ENCODE assay signal across 8 cellular contexts in genomic region chr5:37249820-37250175, GRCh38. TPM values are rescaled to one million over a fixed set of nuclear protein-coding genes. Genes with fewer than 3 reads are reported as not detected.
DNase-seq lines count a peak whose midpoint lies in the region; ATAC-seq lines count a peak whose summit lies in the region.

No MANE protein-coding gene starts in this region.

- H3K4me1 ChIP-seq in stomach smooth muscle (ENCODE audit: control insufficient read depth, insufficient read depth, low read length) = peaks cover 14% of the 10 kb centered on the region

- no peaks in the 10 kb centered on the region for H3K27me3 Mint-ChIP-seq in activated naive CD8-positive, alpha-beta T cell treated with anti-CD3 and anti-CD28 coated beads, Interleukin-2, amount 50 U/mL, for 24 hours
- H3K27me3 Mint-ChIP-seq in immature natural killer cell (ENCODE audit: low read depth in 3 of 3) = peaks cover 0 to 4% (median 0%) of the 10 kb centered on the region in 3 donors

- peak overlapping the region; percentile 85 for H3K27ac ChIP-seq in stomach smooth muscle (ENCODE audit: low read length)

- peaks cover 5% of the 10 kb centered on the region for H3K9me3 Mint-ChIP-seq in activated naive CD8-positive, alpha-beta T cell treated with anti-CD3 and anti-CD28 coated beads, Interleukin-2, amount 50 U/mL, for 24 hours
- no peaks in the 10 kb centered on the region for H3K9me3 Mint-ChIP-seq in immature natural killer cell

- no peaks in the 10 kb centered on the region for H3K36me3 ChIP-seq in stomach smooth muscle (ENCODE audit: control insufficient read depth in 2 of 2, insufficient read depth in 2 of 2, low read length in 2 of 2)

- ATAC-seq in activated naive CD8-positive, alpha-beta T cell treated with anti-CD3 and anti-CD28 coated beads, Interleukin-2, amount 50 U/mL, for 24 hours = no peak
- no peak for ATAC-seq in HG02970 (IDR thresholded peaks at IDR 0.05; ENCODE audit: low FRiP score, unreplicated experiment)

- peak overlapping the region; percentile 71 for H3K27ac Mint-ChIP-seq in activated naive CD8-positive, alpha-beta T cell treated with anti-CD3 and anti-CD28 coated beads, Interleukin-2, amount 50 U/mL, for 24 hours
- H3K27ac Mint-ChIP-seq in immature natural killer cell = peak overlapping the region; percentile 75 to 92 (median 85)

- DNase-seq in DMS 273 treated with DMSO at 0.1 percent for 48 hours (lab: John Stamatoyannopoulos, UW) (peak; percentile 35), DMS 273 (lab: John Stamatoyannopoulos, UW; ENCODE audit: unreplicated experiment) (no peak), immature natural killer cell (no peak), D341Med (ENCODE audit: low spot score) (no peak), NCI-H1417 treated with DMSO at 0.1 percent for 48 hours (lab: John Stamatoyannopoulos, UW) (no peak)
- no peak for DNase-seq in activated naive CD8-positive, alpha-beta T cell treated with anti-CD3 and anti-CD28 coated beads, Interleukin-2, amount 50 U/mL, for 24 hours

- peak overlapping the region; percentile 92 to 93 for H3K9ac ChIP-seq in stomach smooth muscle (ENCODE audit: low read length in 2 of 2)

- no peaks in the 10 kb centered on the region for H3K27me3 ChIP-seq in stomach smooth muscle (ENCODE audit: control insufficient read depth in 1 of 2, insufficient read depth in 2 of 2, low read length in 2 of 2)

- H3K4me3 Mint-ChIP-seq in activated naive CD8-positive, alpha-beta T cell treated with anti-CD3 and anti-CD28 coated beads, Interleukin-2, amount 50 U/mL, for 24 hours = peak overlapping the region; percentile 80
- peak overlapping the region; percentile 88 to 91 (median 91) for H3K4me3 Mint-ChIP-seq in immature natural killer cell

- H3K9me3 ChIP-seq in stomach smooth muscle (ENCODE audit: control insufficient read depth in 2 of 2, low read length in 2 of 2) = no peaks in the 10 kb centered on the region

- H3K4me1 Mint-ChIP-seq in activated naive CD8-positive, alpha-beta T cell treated with anti-CD3 and anti-CD28 coated beads, Interleukin-2, amount 50 U/mL, for 24 hours = peaks cover 12% of the 10 kb centered on the region
- peaks cover 14 to 29% of the 10 kb centered on the region in 2 donors for H3K4me1 Mint-ChIP-seq in immature natural killer cell

- H3K36me3 Mint-ChIP-seq in activated naive CD8-positive, alpha-beta T cell treated with anti-CD3 and anti-CD28 coated beads, Interleukin-2, amount 50 U/mL, for 24 hours (ENCODE audit: low read depth) = no peaks in the 10 kb centered on the region
- H3K36me3 Mint-ChIP-seq in immature natural killer cell = no peaks in the 10 kb centered on the region

- H3K4me3 ChIP-seq in stomach smooth muscle (ENCODE audit: low read length in 2 of 2) = peak overlapping the region; percentile 88 to 90

RNA-seq across cellular contexts. Expression of gene CPLANE1, which starts 0.6 kb away (rescaled TPM):
- 1 to 10 TPM; 1.1 to 4.2 (median 2.0) TPM for polyA plus RNA-seq in immature natural killer cell
